1 cellular context compared by ENCODE assay signal in the genomic region with DNA sequence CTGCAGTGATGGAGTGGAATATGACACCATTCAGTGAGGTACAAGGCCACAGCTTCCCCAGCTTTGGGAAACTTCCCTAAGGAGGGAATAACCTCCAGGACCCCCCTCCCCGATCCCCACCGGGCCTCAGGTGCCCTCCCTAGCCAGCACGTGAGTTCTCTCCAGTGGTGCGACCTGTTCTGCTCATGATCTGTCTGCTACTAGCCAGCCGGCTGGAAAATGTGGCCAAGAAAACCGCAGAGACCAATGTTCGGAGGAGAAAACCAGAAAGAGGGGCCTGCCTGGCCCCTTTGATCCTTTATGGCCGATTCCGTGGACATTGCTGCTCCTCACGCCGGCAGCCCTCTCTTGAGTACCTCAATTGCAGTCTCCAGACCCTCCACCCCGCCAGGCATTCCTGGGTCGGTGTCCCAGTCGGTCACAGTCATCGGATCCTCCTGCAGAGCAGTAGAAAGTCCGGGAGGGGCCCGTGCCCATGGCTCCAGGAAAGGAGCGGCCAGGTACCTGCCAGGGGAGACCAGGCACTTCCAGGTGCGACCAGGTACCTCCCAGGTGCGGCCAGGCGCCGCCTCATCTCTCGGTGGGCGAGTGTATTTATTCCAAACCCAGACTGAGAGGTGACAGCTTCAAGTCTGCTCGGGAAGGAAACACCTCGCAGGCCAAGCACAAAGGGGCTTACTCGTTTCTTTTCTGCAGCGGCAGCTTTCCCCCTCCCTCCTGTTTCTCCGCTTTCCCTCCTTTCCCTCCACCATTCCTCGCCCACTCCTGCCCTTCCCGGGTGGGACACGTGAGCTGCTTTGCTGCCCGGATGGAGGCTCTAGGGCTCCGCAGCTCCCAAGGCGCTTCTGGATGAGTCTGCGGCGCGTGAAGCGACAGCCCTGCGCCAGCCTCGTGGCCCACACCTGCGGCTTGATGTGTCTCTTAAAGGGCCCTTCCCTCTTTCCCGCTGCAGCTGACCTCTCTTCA.
TF ChIP-seq lines count a peak whose summit lies in the region.

No MANE protein-coding gene starts in this region.

TF ChIP-seq in GM12878, 131 proteins besides CTCF, POLR2A, EP300 and RAD21 (continued from another document):
- TF ChIP-seq POLR2AphosphoS2 (IDR thresholded peaks at IDR 0.05; ENCODE audit: low read depth, low read length), result no peak
- TF ChIP-seq RFX5 (IDR thresholded peaks at IDR 0.05; ENCODE audit: low read depth, low read length), result no peak
- TF ChIP-seq TAF1 (IDR thresholded peaks at IDR 0.05; ENCODE audit: borderline replicate concordance, low read depth, low read length), result no peak
- TF ChIP-seq PAX8 (IDR thresholded peaks at IDR 0.05), result no peak
- no peak for TF ChIP-seq NR2F1 (conservative IDR thresholded peaks at IDR 0.05)
- TF ChIP-seq ZNF274 (IDR thresholded peaks at IDR 0.05; ENCODE audit: insufficient read depth, insufficient read length), result no peak
- no peak for TF ChIP-seq ATF7 (IDR thresholded peaks at IDR 0.05; ENCODE audit: low read depth)
- TF ChIP-seq, protein P1, sequence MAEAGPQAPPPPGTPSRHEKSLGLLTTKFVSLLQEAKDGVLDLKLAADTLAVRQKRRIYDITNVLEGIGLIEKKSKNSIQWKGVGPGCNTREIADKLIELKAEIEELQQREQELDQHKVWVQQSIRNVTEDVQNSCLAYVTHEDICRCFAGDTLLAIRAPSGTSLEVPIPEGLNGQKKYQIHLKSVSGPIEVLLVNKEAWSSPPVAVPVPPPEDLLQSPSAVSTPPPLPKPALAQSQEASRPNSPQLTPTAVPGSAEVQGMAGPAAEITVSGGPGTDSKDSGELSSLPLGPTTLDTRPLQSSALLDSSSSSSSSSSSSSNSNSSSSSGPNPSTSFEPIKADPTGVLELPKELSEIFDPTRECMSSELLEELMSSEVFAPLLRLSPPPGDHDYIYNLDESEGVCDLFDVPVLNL (IDR thresholded peaks at IDR 0.05; ENCODE audit: low read depth, low read length), result no peak
